9 cellular contexts compared by ENCODE assay signal in the genomic region with DNA sequence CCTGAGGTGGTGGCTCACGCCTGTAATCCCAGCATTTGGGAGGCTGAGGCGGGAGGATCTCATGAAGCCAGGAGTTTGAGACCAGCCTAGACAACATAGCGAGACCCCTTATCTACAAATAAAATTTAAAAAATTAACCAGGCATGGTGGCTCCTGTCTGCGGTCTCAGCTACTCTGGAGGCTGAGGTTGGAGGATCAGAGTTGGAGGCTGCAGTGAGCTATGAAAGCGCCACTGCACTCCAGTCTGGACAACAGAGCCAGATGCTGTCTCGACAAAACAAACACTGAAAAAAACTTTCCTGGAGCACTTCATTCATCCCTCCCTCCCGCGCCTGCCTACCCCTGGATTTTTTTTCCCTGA. TPM values are rescaled to one million over a fixed set of nuclear protein-coding genes. Genes with fewer than 3 reads are reported as not detected.
DNase-seq lines count a peak whose midpoint lies in the region; ATAC-seq, FAIRE-seq and TF ChIP-seq lines count a peak whose summit lies in the region.
"Had no signal": no experiment of that assay in that cellular context is flagged by ENCODE, and none has a peak within 500 bp of the region (broad histone marks: within the 10 kb centered on the region; RNA-seq: fewer than 3 reads in every experiment).

No MANE protein-coding gene starts in this region.

- H3K36me3 ChIP-seq in lung (ENCODE audit: control insufficient read depth in 2 of 2, insufficient read depth in 2 of 2, low read length in 2 of 2) (peaks cover 0 to 11% of the 10 kb centered on the region in 2 donors), tibial artery (peaks cover 0 to 23% (median 6%) of the 10 kb centered on the region in 3 donors)

- H3K27ac Mint-ChIP-seq in activated T-cell treated with anti-CD3 and anti-CD28 coated beads, Interleukin-2, amount 50 U/mL, for 72 hours = peak overlapping the region; percentile 34
- H3K27ac Mint-ChIP-seq in activated naive CD8-positive, alpha-beta T cell treated with anti-CD3 and anti-CD28 coated beads for 36 hours = peak overlapping the region; percentile 58

- peaks cover 24% of the 10 kb centered on the region for H3K27me3 Mint-ChIP-seq in activated T-cell treated with anti-CD3 and anti-CD28 coated beads, Interleukin-2, amount 50 U/mL, for 72 hours (ENCODE audit: low read depth)
- H3K27me3 Mint-ChIP-seq in activated naive CD8-positive, alpha-beta T cell treated with anti-CD3 and anti-CD28 coated beads for 36 hours = peaks cover 18% of the 10 kb centered on the region

- peaks cover 22% of the 10 kb centered on the region for H3K4me1 Mint-ChIP-seq in activated T-cell treated with anti-CD3 and anti-CD28 coated beads, Interleukin-2, amount 50 U/mL, for 72 hours (ENCODE audit: low read depth)
- peaks cover 11% of the 10 kb centered on the region for H3K4me1 Mint-ChIP-seq in activated naive CD8-positive, alpha-beta T cell treated with anti-CD3 and anti-CD28 coated beads for 36 hours

- no peaks in the 10 kb centered on the region for H3K36me3 Mint-ChIP-seq in activated T-cell treated with anti-CD3 and anti-CD28 coated beads, Interleukin-2, amount 50 U/mL, for 72 hours (ENCODE audit: insufficient read depth in 2 of 2)
- H3K36me3 Mint-ChIP-seq in activated naive CD8-positive, alpha-beta T cell treated with anti-CD3 and anti-CD28 coated beads for 36 hours = no peaks in the 10 kb centered on the region

- DNase-seq in activated T-cell treated with anti-CD3 and anti-CD28 coated beads, Interleukin-2, amount 50 U/mL, for 72 hours = no peak
- no peak for DNase-seq in activated T-cell treated with anti-CD3 and anti-CD28 coated beads, Interleukin-2, amount 50 U/mL, for 48 hours
- no peak for DNase-seq in activated naive CD8-positive, alpha-beta T cell treated with anti-CD3 and anti-CD28 coated beads for 36 hours
- DNase-seq in lung (ENCODE audit: low spot score) (no peak), tibial artery (no peak), dedifferentiated amniotic fluid mesenchymal stem cell (ENCODE audit: extremely low spot score) (no peak), GM19239 (ENCODE audit: insufficient read length, low spot score) (no peak)

- intact Hi-C loops in tibial artery (cut with DNase I; ENCODE audit: low total_unique reads) = no loop called here

- H3K9me3 Mint-ChIP-seq in activated T-cell treated with anti-CD3 and anti-CD28 coated beads, Interleukin-2, amount 50 U/mL, for 72 hours = no peaks in the 10 kb centered on the region
- H3K9me3 Mint-ChIP-seq in activated naive CD8-positive, alpha-beta T cell treated with anti-CD3 and anti-CD28 coated beads for 36 hours = no peaks in the 10 kb centered on the region

- no peaks in the 10 kb centered on the region for H3K27me3 ChIP-seq in lung (ENCODE audit: control insufficient read depth, insufficient read depth)
- no peaks in the 10 kb centered on the region for H3K27me3 ChIP-seq in tibial artery

- 56 to 63% methylated on average over 8 of the region's 8 CpGs for WGBS in lung, 2 donors

- peak overlapping the region; percentile 79 to 82 for H3K4me3 Mint-ChIP-seq in activated T-cell treated with anti-CD3 and anti-CD28 coated beads, Interleukin-2, amount 50 U/mL, for 72 hours
- H3K4me3 Mint-ChIP-seq in activated naive CD8-positive, alpha-beta T cell treated with anti-CD3 and anti-CD28 coated beads for 36 hours = peak overlapping the region; percentile 71

- H3K4me3 ChIP-seq in lung (peak overlapping the region; percentile 95), tibial artery (peak overlapping the region; percentile 85 to 92)

- H3K9me3 ChIP-seq in lung (ENCODE audit: control insufficient read depth in 2 of 2, insufficient read depth in 1 of 2, low read length in 1 of 2) = no peaks in the 10 kb centered on the region
- no peaks in the 10 kb centered on the region for H3K9me3 ChIP-seq in tibial artery

- H3K4me1 ChIP-seq in lung (ENCODE audit: control insufficient read depth in 2 of 2, insufficient read depth in 2 of 2, low read length in 2 of 2) = peaks cover 0 to 8% of the 10 kb centered on the region in 2 donors
- peaks cover 0 to 25% (median 18%) of the 10 kb centered on the region in 4 donors for H3K4me1 ChIP-seq in tibial artery

- no peak for ATAC-seq in activated T-cell treated with anti-CD3 and anti-CD28 coated beads, Interleukin-2, amount 50 U/mL, for 72 hours (replicated peaks in 1 of 2)
- no peak for ATAC-seq in lung (ENCODE audit: insufficient read depth, low FRiP score)
- ATAC-seq in GM19328 (IDR thresholded peaks at IDR 0.05; ENCODE audit: unreplicated experiment) = no peak

- no peak for FAIRE-seq in GM19239 (lab: Jason Lieb, UNC)

- TF ChIP-seq CTCF in lung (IDR thresholded peaks at IDR 0.05; ENCODE audit: control extremely low read depth, extremely low read depth) (no peak), tibial artery (IDR thresholded peaks at IDR 0.05) (no peak)

- H3K27ac ChIP-seq in lung (ENCODE audit: low read depth in 1 of 2, low read length in 1 of 2) = peak overlapping the region in 1 of 2 donors; percentile 85
- peak overlapping the region; percentile 89 to 90 for H3K27ac ChIP-seq in tibial artery

RNA-seq across cellular contexts. Expression of gene ATG4D, which starts 0.7 kb away (rescaled TPM):
- total RNA-seq in activated T-cell treated with anti-CD3 and anti-CD28 coated beads, Interleukin-2, amount 50 U/mL, for 72 hours = 10 to 100 TPM; 35.4 to 37.0 TPM
- total RNA-seq in activated naive CD8-positive, alpha-beta T cell treated with anti-CD3 and anti-CD28 coated beads for 36 hours = 10 to 100 TPM; 25.1 to 26.4 TPM
- total RNA-seq in lung = 10 to 100 TPM; 13.4 to 34.0 TPM
- polyA plus RNA-seq in lung = 10 to 100 TPM; 26.0 to 28.8 TPM

RNA-seq across cellular contexts. Expression of gene KRI1, which starts 22.8 kb away (rescaled TPM):
- total RNA-seq in activated T-cell treated with anti-CD3 and anti-CD28 coated beads, Interleukin-2, amount 50 U/mL, for 72 hours = 10 to 100 TPM; 48.4 to 61.7 TPM
- 10 to 100 TPM; 66.3 to 69.2 TPM for total RNA-seq in activated naive CD8-positive, alpha-beta T cell treated with anti-CD3 and anti-CD28 coated beads for 36 hours
- 10 to 100 TPM; 12.8 to 26.0 TPM for total RNA-seq in lung
- polyA plus RNA-seq in lung = 10 to 100 TPM; 16.6 to 21.5 TPM

RNA-seq across cellular contexts. Expression of gene CDKN2D, which starts 25.7 kb away (rescaled TPM):
- 10 to 100 TPM; 69.6 to 72.8 TPM for total RNA-seq in activated T-cell treated with anti-CD3 and anti-CD28 coated beads, Interleukin-2, amount 50 U/mL, for 72 hours
- 10 to 100 TPM; 55.8 to 62.3 TPM for total RNA-seq in activated naive CD8-positive, alpha-beta T cell treated with anti-CD3 and anti-CD28 coated beads for 36 hours
- total RNA-seq in lung = 10 to 100 TPM; 12.5 to 14.3 TPM
- 10 to 100 TPM; 13.5 to 74.9 TPM for polyA plus RNA-seq in lung

RNA-seq across cellular contexts. Expression of gene S1PR5, which starts 25.8 kb away (rescaled TPM):
- total RNA-seq in activated T-cell treated with anti-CD3 and anti-CD28 coated beads, Interleukin-2, amount 50 U/mL, for 72 hours = 1 to 10 TPM in 1 of 2 donors, under 1 TPM in 1; 0.19 to 1.8 TPM
- not detected for total RNA-seq in activated naive CD8-positive, alpha-beta T cell treated with anti-CD3 and anti-CD28 coated beads for 36 hours
- 1 to 10 TPM in 1 of 2 donors, under 1 TPM in 1; 0.26 to 1.2 TPM for total RNA-seq in lung
- polyA plus RNA-seq in lung = 1 to 10 TPM in 1 of 2 donors, under 1 TPM in 1; 0.55 to 1.4 TPM
- total RNA-seq: T-helper 2 cell treated with Interferon-gamma antibody and Interleukin-4, amounts not matched to agents 100 ng/mL and 5 ng/mL, for 36 hours had no signal

RNA-seq across cellular contexts. Expression of gene KEAP1, which starts 39.9 kb away (rescaled TPM):
- total RNA-seq in activated T-cell treated with anti-CD3 and anti-CD28 coated beads, Interleukin-2, amount 50 U/mL, for 72 hours = 10 to 100 TPM; 65.2 to 70.7 TPM
- 10 to 100 TPM; 69.3 to 72.2 TPM for total RNA-seq in activated naive CD8-positive, alpha-beta T cell treated with anti-CD3 and anti-CD28 coated beads for 36 hours
- total RNA-seq in lung = 10 to 100 TPM; 44.8 to 73.5 TPM
- polyA plus RNA-seq in lung = 10 to 100 TPM; 51.0 to 69.5 TPM
